In genomic region chr7:55363386-55364170, GRCh38 we compare ENCODE assay signal across 1 cellular context.
TF ChIP-seq lines count a peak whose summit lies in the region.

No MANE protein-coding gene starts in this region.

TF ChIP-seq in H1, 55 proteins besides CTCF, POLR2A, EP300 and RAD21:
- no peak for TF ChIP-seq MAX (IDR thresholded peaks at IDR 0.05)
